In the genomic region with DNA sequence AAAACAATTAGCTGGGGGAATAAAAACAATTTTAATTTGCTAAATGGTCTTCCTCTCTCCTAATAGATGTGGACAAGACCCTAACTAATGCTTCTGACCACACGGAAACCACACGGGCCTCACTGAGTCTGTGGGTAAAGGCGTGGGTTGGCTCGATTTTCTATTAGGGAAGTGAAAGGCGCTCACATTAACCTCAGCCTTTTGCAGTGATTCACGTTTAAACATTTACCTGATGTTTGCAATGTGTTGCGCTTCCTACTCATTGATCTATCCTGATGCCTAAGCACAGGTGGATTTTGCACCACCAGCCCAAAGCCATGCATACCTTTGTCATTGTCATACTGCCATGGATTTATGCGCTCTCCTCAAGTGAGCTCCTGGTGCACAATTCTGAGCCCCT, we compare ENCODE assay signal across 12 cellular contexts. TPM values are rescaled to one million over a fixed set of nuclear protein-coding genes. Genes with fewer than 3 reads are reported as not detected.
DNase-seq lines count a peak whose midpoint lies in the region; ATAC-seq and TF ChIP-seq lines count a peak whose summit lies in the region.
"Had no signal": no experiment of that assay in that cellular context is flagged by ENCODE, and none has a peak within 500 bp of the region (broad histone marks: within the 10 kb centered on the region; RNA-seq: fewer than 3 reads in every experiment).

No MANE protein-coding gene starts in this region.

- peaks cover 4 to 20% of the 10 kb centered on the region in 2 donors for H3K27me3 Mint-ChIP-seq in CD8-positive, alpha-beta memory T cell

- H3K4me1 ChIP-seq in CD8-positive, alpha-beta memory T cell (ENCODE audit: insufficient read depth, low read length), result no peaks in the 10 kb centered on the region

- H3K9me3 ChIP-seq in CD8-positive, alpha-beta memory T cell (ENCODE audit: low read length), result no peaks in the 10 kb centered on the region

- no peak for TF ChIP-seq CTCF in GM12864 (IDR thresholded peaks at IDR 0.05; ENCODE audit: low read depth, low read length, missing control alignments)

- no peak overlapping the region for H3K4me3 ChIP-seq in GM12864 (ENCODE audit: low read depth, low read length)
- H3K4me3 ChIP-seq in CD8-positive, alpha-beta memory T cell (ENCODE audit: low read length), result no peak overlapping the region

- no peak overlapping the region for H3K4me3 Mint-ChIP-seq in CD8-positive, alpha-beta memory T cell

- H3K4me1 Mint-ChIP-seq in CD8-positive, alpha-beta memory T cell, result no peaks in the 10 kb centered on the region

- no peaks in the 10 kb centered on the region for H3K27me3 ChIP-seq in CD8-positive, alpha-beta memory T cell (ENCODE audit: insufficient read depth, low read length, poor library complexity, severe bottlenecking)
- H3K27me3 ChIP-seq: foreskin keratinocyte had no signal

- no peaks in the 10 kb centered on the region for H3K9me3 Mint-ChIP-seq in CD8-positive, alpha-beta memory T cell

- no peak overlapping the region for H3K27ac Mint-ChIP-seq in CD8-positive, alpha-beta memory T cell
- H3K27ac Mint-ChIP-seq: progenitor cell of endocrine pancreas had no signal

- DNase-seq in GM12864 (ENCODE audit: low read depth), result peak; percentile 35
- DNase-seq in CD8-positive, alpha-beta memory T cell, result no peak
- no peak for DNase-seq in NCI-H748 (lab: John Stamatoyannopoulos, UW; ENCODE audit: unreplicated experiment)
- no peak for DNase-seq in activated naive CD4-positive, alpha-beta T cell treated with anti-CD3 and anti-CD28 coated beads, Interleukin-2, amount 50 U/mL, for 16 hours
- no peak for DNase-seq in superior temporal gyrus (ENCODE audit: extremely low spot score)
- DNase-seq: foreskin keratinocyte, left ventricle myocardium superior had no signal

- CTCF ChIA-PET in CD8-positive, alpha-beta memory T cell (lab: Charles Lee), result interaction anchor here (1.4 kb wide), 1 partner anchor 10 kb away, joined by 3 read pairs; no protein-coding TSS in a partner anchor

- no peak overlapping the region for H3K27ac ChIP-seq in CD8-positive, alpha-beta memory T cell (ENCODE audit: low read depth, low read length)
- H3K27ac ChIP-seq: foreskin keratinocyte had no signal

- H3K36me3 Mint-ChIP-seq in CD8-positive, alpha-beta memory T cell, result no peaks in the 10 kb centered on the region

- ATAC-seq in GM19395 (IDR thresholded peaks at IDR 0.05; ENCODE audit: unreplicated experiment) (peak; percentile 99), HG02798 (IDR thresholded peaks at IDR 0.05; ENCODE audit: poor library complexity, unreplicated experiment) (peak; percentile 98), HG03469 (IDR thresholded peaks at IDR 0.05; ENCODE audit: unreplicated experiment) (peak; percentile 96)
- ATAC-seq: foreskin keratinocyte, left ventricle myocardium superior, Panc1 had no signal

- no peaks in the 10 kb centered on the region for H3K36me3 ChIP-seq in CD8-positive, alpha-beta memory T cell (ENCODE audit: insufficient read depth, low read length)

- POLR2A ChIA-PET in CD8-positive, alpha-beta memory T cell (lab: Charles Lee), result no interaction called here

RNA-seq across cellular contexts. Expression of gene NRP2, which starts 35.6 kb away (rescaled TPM):
- under 1 TPM; 0.91 to 0.94 TPM for total RNA-seq in CD8-positive, alpha-beta memory T cell
- not detected for polyA plus RNA-seq in CD8-positive, alpha-beta memory T cell
